26 cellular contexts compared by ENCODE assay signal in the genomic region with DNA sequence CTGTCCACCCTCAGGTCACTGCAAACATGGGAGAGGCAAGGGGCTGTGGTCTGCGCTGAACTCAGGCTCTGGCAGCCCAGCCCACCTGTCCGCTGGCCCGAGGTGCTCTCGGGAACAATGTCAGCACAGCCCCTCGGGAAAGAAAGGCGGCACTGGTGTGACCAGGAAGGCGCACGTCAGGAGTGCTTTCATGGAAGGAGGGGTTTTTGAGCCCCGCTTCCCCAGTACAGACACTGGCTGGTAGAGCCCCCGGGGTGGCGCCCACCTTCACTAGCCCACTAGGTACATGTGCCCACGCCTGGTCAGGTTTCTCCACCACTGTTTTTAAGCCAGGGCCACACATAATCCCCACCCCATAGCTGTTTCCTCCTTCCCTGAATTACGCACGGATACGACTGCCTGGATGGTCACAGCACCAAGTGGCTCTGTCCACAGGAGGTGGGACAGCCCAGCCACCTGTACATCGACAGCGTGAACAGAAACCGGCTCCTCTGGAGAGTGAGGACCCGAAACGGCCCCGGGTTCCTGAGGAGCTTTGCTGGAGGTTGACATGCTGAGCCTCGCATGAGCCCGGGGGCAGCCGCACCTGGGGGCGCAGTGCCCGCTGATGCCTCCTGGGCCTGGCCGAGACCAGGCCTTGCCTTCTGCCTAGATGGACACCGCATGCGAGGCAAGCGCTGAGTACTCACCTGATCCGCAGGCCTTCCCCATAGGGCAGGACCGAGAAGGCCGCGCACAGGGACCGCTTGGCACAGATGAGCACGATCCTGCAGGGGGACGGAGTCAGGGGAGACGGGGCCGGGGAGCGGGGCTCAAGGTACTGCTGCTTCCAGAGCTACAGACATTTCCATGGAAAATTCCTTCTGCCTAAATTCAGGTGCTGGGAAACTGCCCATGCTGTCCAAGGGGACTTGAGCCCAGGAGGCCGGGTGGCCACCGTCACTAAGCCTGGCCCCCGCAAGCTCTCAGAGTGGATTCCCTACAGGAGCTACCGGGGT. TPM values are rescaled to one million over a fixed set of nuclear protein-coding genes. Genes with fewer than 3 reads are reported as not detected.
"Had no signal": no experiment of that assay in that cellular context is flagged by ENCODE, and none has a peak within 500 bp of the region (broad histone marks: within the 10 kb centered on the region; RNA-seq: fewer than 3 reads in every experiment).

No MANE protein-coding gene starts in this region.

- FAIRE-seq: astrocyte, TTC549 had no signal

- H3K9me3 Mint-ChIP-seq: activated B cell treated with CpG ODN at 0.5 μM for 24 hours; brain; central memory CD8-positive, alpha-beta T cell had no signal

- ATAC-seq: T-helper 17 cell had no signal

- H3K36me3 Mint-ChIP-seq: activated naive CD8-positive, alpha-beta T cell had no signal

- DNase-seq: activated B cell treated with CpG ODN at 0.5 μM for 24 hours; activated CD4-positive, alpha-beta T cell treated with anti-CD3 and anti-CD28 coated beads for 1 hour; activated CD4-positive, alpha-beta T cell treated with anti-CD3 and anti-CD28 coated beads, Interleukin-2, amount 10 ng/mL, durations not matched to agents 24 days and 14 days; activated CD4-positive, alpha-beta T cell treated with anti-CD3 and anti-CD28 coated beads, Interleukin-2, amount 50 U/mL, for 48 hours; activated CD8-positive, alpha-beta memory T cell treated with anti-CD3 and anti-CD28 coated beads for 24 hours; activated gamma-delta T cell treated with Interleukin-2 at 50 U/mL for 16 hours; activated T-cell treated with anti-CD3 and anti-CD28 coated beads, Interleukin-2, amount 50 U/mL, for 72 hours; amygdala; MG63; NCI-H1105; NCI-H1436; NCI-H1694 treated with DMSO at 0.1 percent for 48 hours; NCI-H2029 treated with DMSO at 0.1 percent for 48 hours; NCI-H510A treated with DMSO at 0.1 percent for 48 hours; NCI-H69; NK-92 treated with Interleukin-12 subunit alpha and Interleukin-12 subunit beta, amount 100 ng/mL, for 24 hours; Peyer's patch; SHP77 treated with DMSO at 0.1 percent for 48 hours; T-helper 17 cell; T-helper 9 cell had no signal

- H3K4me3 ChIP-seq: MG63, Peyer's patch had no signal

- H3K4me3 Mint-ChIP-seq: activated B cell treated with CpG ODN at 0.5 μM for 24 hours; activated CD4-positive, alpha-beta T cell treated with anti-CD3 and anti-CD28 coated beads, Interleukin-2, amount 10 ng/mL, durations not matched to agents 24 days and 14 days; activated naive CD8-positive, alpha-beta T cell; activated T-cell treated with anti-CD3 and anti-CD28 coated beads, Interleukin-2, amount 50 U/mL, for 72 hours; brain; central memory CD8-positive, alpha-beta T cell; T-helper 17 cell had no signal

- H3K4me1 Mint-ChIP-seq: brain had no signal

- H3K27me3 Mint-ChIP-seq: activated B cell treated with CpG ODN at 0.5 μM for 24 hours; activated CD4-positive, alpha-beta T cell treated with anti-CD3 and anti-CD28 coated beads, Interleukin-2, amount 10 ng/mL, durations not matched to agents 24 days and 14 days; activated naive CD8-positive, alpha-beta T cell; brain; central memory CD8-positive, alpha-beta T cell; T-helper 17 cell had no signal

- H3K27ac Mint-ChIP-seq: activated B cell treated with CpG ODN at 0.5 μM for 24 hours; activated CD4-positive, alpha-beta T cell treated with anti-CD3 and anti-CD28 coated beads, Interleukin-2, amount 10 ng/mL, durations not matched to agents 24 days and 14 days; activated naive CD8-positive, alpha-beta T cell; activated T-cell treated with anti-CD3 and anti-CD28 coated beads, Interleukin-2, amount 50 U/mL, for 72 hours; activated T-helper 2 cell treated with anti-CD3 and anti-CD28 coated beads, Interferon-gamma antibody, Interleukin-2, Interleukin-4, amounts not matched to agents 10 μg/mL and 5 μg/mL and 100 μg/mL, durations not matched to agents 14 hours and 24 hours and 36 hours; T-helper 17 cell had no signal

- H3K4me1 ChIP-seq: Peyer's patch had no signal

- H3K9me3 ChIP-seq: MG63, Peyer's patch had no signal

- H3K27me3 ChIP-seq: MG63, Peyer's patch had no signal

- H3K27ac ChIP-seq: Peyer's patch had no signal

RNA-seq across cellular contexts. Expression of gene RBBP8NL, which starts 32.8 kb away (rescaled TPM):
- total RNA-seq: activated B cell treated with CpG ODN at 0.5 μM for 24 hours; activated CD4-positive, alpha-beta T cell treated with anti-CD3 and anti-CD28 coated beads, Interleukin-2, amount 10 ng/mL, durations not matched to agents 24 days and 14 days; activated T-cell treated with anti-CD3 and anti-CD28 coated beads, Interleukin-2, amount 50 U/mL, for 72 hours; activated T-helper 2 cell treated with anti-CD3 and anti-CD28 coated beads, Interferon-gamma antibody, Interleukin-2, Interleukin-4, amounts not matched to agents 10 μg/mL and 5 μg/mL and 100 μg/mL, durations not matched to agents 14 hours and 24 hours and 36 hours; T-helper 17 cell had no signal
